14 cellular contexts compared by ENCODE assay signal in the genomic region with DNA sequence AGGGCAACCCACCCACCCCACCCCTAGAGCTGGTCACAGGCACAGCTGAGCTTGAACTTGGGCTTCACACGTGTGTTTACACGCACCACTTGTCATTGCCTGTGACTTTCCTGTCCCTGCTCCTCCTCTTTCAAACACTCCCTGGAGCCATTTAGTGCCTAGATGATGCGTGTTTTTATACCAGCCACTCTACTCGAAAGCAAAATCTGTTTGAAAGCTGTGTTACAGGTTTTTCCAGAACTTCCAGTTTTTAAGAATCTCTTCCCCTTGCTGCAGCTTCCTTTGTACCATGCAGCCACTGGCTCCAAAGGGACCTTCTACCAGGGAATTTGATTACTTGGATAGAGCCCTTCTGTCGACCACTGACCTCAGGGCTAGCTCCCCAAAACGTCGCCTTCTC.
DNase-seq lines count a peak whose midpoint lies in the region; ATAC-seq and TF ChIP-seq lines count a peak whose summit lies in the region.
"Had no signal": no experiment of that assay in that cellular context is flagged by ENCODE, and none has a peak within 500 bp of the region (broad histone marks: within the 10 kb centered on the region; RNA-seq: fewer than 3 reads in every experiment).

No MANE protein-coding gene starts in this region.

- no peaks in the 10 kb centered on the region for H3K27me3 ChIP-seq in HCT116 (ENCODE audit: insufficient read depth, low read length)
- H3K27me3 ChIP-seq in esophagus squamous epithelium: no peaks in the 10 kb centered on the region

- no peaks in the 10 kb centered on the region for H3K9me2 ChIP-seq in HCT116 (ENCODE audit: insufficient read depth)

- peak; percentile 19 for DNase-seq in HCT116 (ENCODE audit: low read depth, low spot score)
- peak; percentile 45 for DNase-seq in NCI-H748 treated with DMSO at 0.1 percent for 48 hours (lab: John Stamatoyannopoulos, UW)
- DNase-seq in esophagus squamous epithelium (lab: John Stamatoyannopoulos, UW): no peak
- peak; percentile 38 for DNase-seq in renal cortical epithelial cell (ENCODE audit: low read depth)
- no peak for DNase-seq in activated naive CD4-positive, alpha-beta T cell treated with anti-CD3 and anti-CD28 coated beads, Interleukin-2, amount 50 U/mL, for 16 hours
- DNase-seq in cerebellar cortex (ENCODE audit: low spot score): no peak
- DNase-seq: activated naive CD4-positive, alpha-beta T cell treated with Interleukin-2 at 50 U/mL for 16 hours; central memory CD4-positive, alpha-beta T cell; NCI-H446 treated with DMSO at 0.1 percent for 48 hours; T1000 had no signal

- peak overlapping the region; percentile 40 for H3K4me2 ChIP-seq in HCT116 (ENCODE audit: low read length)

- H3K9ac ChIP-seq in HCT116 (ENCODE audit: low read length): peak overlapping the region; percentile 1; the same call in 1 of the 2 replicates

- H3K9me3 ChIP-seq in HCT116 (ENCODE audit: control insufficient read depth in 1 of 2, insufficient read depth in 1 of 2, low read depth in 1 of 2, low read length in 2 of 2) (no peaks in the 10 kb centered on the region), esophagus squamous epithelium (no peaks in the 10 kb centered on the region)
- H3K9me3 ChIP-seq: Caco-2 had no signal

- CTCF ChIA-PET in HCT116 (lab: Charles Lee): no interaction called here

- TF ChIP-seq RAD21 in HCT116 (IDR thresholded peaks at IDR 0.05; ENCODE audit: low read depth): peak; percentile 23

- RAD21 ChIA-PET in HCT116 (lab: Charles Lee; ENCODE audit: low non-redundant PET in 1 of 2, low total read pairs in 2 of 2, uncharacterized antibody in 2 of 2, unreplicated experiment in 2 of 2): no interaction called here

- H3K4me1 ChIP-seq in HCT116 (ENCODE audit: control insufficient read depth in 1 of 2, insufficient read depth in 2 of 2, low read length in 2 of 2): peaks cover 21 to 26% of the 10 kb centered on the region in 2 experiments
- H3K4me1 ChIP-seq in esophagus squamous epithelium: peaks cover 3 to 27% (median 8%) of the 10 kb centered on the region in 3 donors

- WGBS in esophagus squamous epithelium, 2 donors: 31 to 50% methylated on average over 5 to 7 of the region's 7 CpGs

- no peak overlapping the region for H2AFZ ChIP-seq in HCT116 (ENCODE audit: low read depth, low read length, poor library complexity, severe bottlenecking)

- H4K20me1 ChIP-seq in HCT116 (ENCODE audit: insufficient read depth): no peaks in the 10 kb centered on the region

- no TSS peak for BruUV-seq in HCT116 (replicated peaks; lab: Mats Ljungman, UMichigan)

- H3K4me3 ChIP-seq in HCT116 (replicated peaks in 1 of 2; ENCODE audit: low read depth in 1 of 2, low read length in 2 of 2) (no peak overlapping the region), esophagus squamous epithelium (no peak overlapping the region)

- ATAC-seq in HCT116 (peak; percentile 43), GM18867 (IDR thresholded peaks at IDR 0.05; ENCODE audit: unreplicated experiment) (no peak), GM18505 (IDR thresholded peaks at IDR 0.05; ENCODE audit: unreplicated experiment) (no peak)
- ATAC-seq: sciatic nerve had no signal

- intact Hi-C loops in HCT116 (cut with micrococcal nuclease) (no loop called here), esophagus squamous epithelium (cut with DNase I) (no loop called here)

- no peaks in the 10 kb centered on the region for H3K79me2 ChIP-seq in HCT116 (ENCODE audit: insufficient read depth, low read length)

- TF ChIP-seq CTCF in HCT116 (IDR thresholded peaks at IDR 0.05 in 2 of 3, conservative IDR thresholded peaks at IDR 0.05 in 1 of 3; ENCODE audit: borderline replicate concordance in 1 of 3, insufficient read depth in 1 of 3, low read depth in 2 of 3, low read length in 2 of 3) (no peak), esophagus squamous epithelium (IDR thresholded peaks at IDR 0.05) (no peak)

- H3K27ac ChIP-seq in HCT116 (ENCODE audit: low read depth, low read length) (no peak overlapping the region; the same call in 1 of the 2 replicates), esophagus squamous epithelium (peak overlapping the region in 3 of 4 donors; percentile 57 to 70 (median 66))

- TF ChIP-seq POLR2A in HCT116 (IDR thresholded peaks at IDR 0.05; ENCODE audit: borderline replicate concordance, extremely low read depth, insufficient read depth, insufficient read length): no peak
- no peak for TF ChIP-seq POLR2A in esophagus squamous epithelium (IDR thresholded peaks at IDR 0.05)
- TF ChIP-seq POLR2A in GM18505 (IDR thresholded peaks at IDR 0.05; ENCODE audit: borderline replicate concordance, extremely low read depth, insufficient read depth, insufficient read length): no peak

- POLR2A ChIA-PET in HCT116 (lab: Charles Lee): no interaction called here

- no peaks in the 10 kb centered on the region for H3K36me3 ChIP-seq in HCT116 (ENCODE audit: control insufficient read depth in 1 of 2, insufficient read depth in 2 of 2, low read length in 2 of 2)
- no peaks in the 10 kb centered on the region for H3K36me3 ChIP-seq in esophagus squamous epithelium

TF ChIP-seq in HCT116, 20 proteins besides CTCF, POLR2A, EP300 and RAD21:
- TF ChIP-seq POLR2AphosphoS5 (IDR thresholded peaks at IDR 0.05; ENCODE audit: low read depth, low read length): peak; percentile 15; the same call in 1 of the 2 replicates
- TF ChIP-seq MAX (IDR thresholded peaks at IDR 0.05): peak; percentile 36; the same call in 1 of the 2 replicates
- TF ChIP-seq EZH2phosphoT487 (IDR thresholded peaks at IDR 0.05; ENCODE audit: borderline replicate concordance): no peak
- TF ChIP-seq SP1 (IDR thresholded peaks at IDR 0.05; ENCODE audit: low read depth): peak; percentile 64; the same call in 1 of the 2 replicates

Comparison
In these comparisons a context has a peak if more than half of its experiments do, and no peak if none do; other contexts are left out.
1. DNase-seq: peak in HCT116 (single experiment), NCI-H748 treated with DMSO at 0.1 percent for 48 hours (single experiment) and renal cortical epithelial cell (single experiment); none in esophagus squamous epithelium (single experiment), activated naive CD4-positive, alpha-beta T cell treated with anti-CD3 and anti-CD28 coated beads, Interleukin-2, amount 50 U/mL, for 16 hours (single experiment) and cerebellar cortex (single experiment).